Comparison of ENCODE assay signal across 12 cellular contexts in the genomic region with DNA sequence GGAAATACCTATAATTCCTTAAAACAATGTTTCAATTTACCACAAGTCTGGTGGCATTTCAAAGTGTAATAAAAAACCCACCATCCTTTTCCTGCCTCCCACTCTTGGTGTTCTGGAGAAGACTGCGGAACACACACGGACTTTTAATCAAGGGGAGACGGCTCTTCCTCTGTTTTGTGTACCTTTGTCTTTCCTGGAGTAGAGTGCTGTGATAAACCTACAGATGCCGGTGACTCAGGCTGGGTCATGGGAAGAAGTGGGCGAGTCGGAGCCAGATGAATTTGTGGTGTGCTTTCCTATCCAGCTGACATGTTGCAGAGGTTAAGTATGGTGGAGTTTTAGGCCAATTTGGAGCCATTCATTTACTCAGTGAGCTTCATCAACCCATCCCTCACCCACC. TPM values are rescaled to one million over a fixed set of nuclear protein-coding genes. Genes with fewer than 3 reads are reported as not detected.
DNase-seq lines count a peak whose midpoint lies in the region; ATAC-seq and TF ChIP-seq lines count a peak whose summit lies in the region.
"Had no signal": no experiment of that assay in that cellular context is flagged by ENCODE, and none has a peak within 500 bp of the region (broad histone marks: within the 10 kb centered on the region; RNA-seq: fewer than 3 reads in every experiment).

No MANE protein-coding gene starts in this region.

- no peak for ATAC-seq in GM21515 (IDR thresholded peaks at IDR 0.05; ENCODE audit: unreplicated experiment)
- ATAC-seq: activated CD8-positive, alpha-beta T cell treated with anti-CD3 and anti-CD28 coated beads, Interleukin-2, amount 10 ng/mL, durations not matched to agents 7 days and 5 days had no signal

- H3K27ac Mint-ChIP-seq in chondrocyte (ENCODE audit: unreplicated experiment) = peak overlapping the region; percentile 67
- H3K27ac Mint-ChIP-seq: activated CD8-positive, alpha-beta T cell treated with anti-CD3 and anti-CD28 coated beads, Interleukin-2, amount 10 ng/mL, durations not matched to agents 7 days and 5 days had no signal

- H3K9me3 Mint-ChIP-seq in chondrocyte (ENCODE audit: low read depth) = peaks cover 3% of the 10 kb centered on the region

- H3K4me3 Mint-ChIP-seq in chondrocyte (ENCODE audit: unreplicated experiment) = no peak overlapping the region
- H3K4me3 Mint-ChIP-seq: activated CD8-positive, alpha-beta T cell treated with anti-CD3 and anti-CD28 coated beads, Interleukin-2, amount 10 ng/mL, durations not matched to agents 7 days and 5 days; central memory CD8-positive, alpha-beta T cell had no signal

- no peaks in the 10 kb centered on the region for H3K27me3 Mint-ChIP-seq in chondrocyte (ENCODE audit: low read depth)

- H3K4me1 Mint-ChIP-seq in chondrocyte (ENCODE audit: low read depth) = peaks cover 68% of the 10 kb centered on the region

- peaks cover 2% of the 10 kb centered on the region for H3K36me3 Mint-ChIP-seq in chondrocyte (ENCODE audit: low read depth)

- DNase-seq in COLO829 (ENCODE audit: low spot score) = peak; percentile 90
- DNase-seq in NCI-H226 = peak; percentile 27
- DNase-seq in chondrocyte (ENCODE audit: low spot score) = no peak
- peak; percentile 73 for DNase-seq in left kidney (ENCODE audit: low read depth, low spot score)
- no peak for DNase-seq in occipital lobe (lab: John Stamatoyannopoulos, UW)
- DNase-seq in GM19240 (ENCODE audit: insufficient read length, low spot score) = no peak
- DNase-seq in stimulated activated CD4-positive, alpha-beta T cell treated with anti-CD3 and anti-CD28 coated beads, Interleukin-2, amount 100 ng/mL, for 48 hours = no peak
- DNase-seq: activated CD8-positive, alpha-beta T cell treated with anti-CD3 and anti-CD28 coated beads, Interleukin-2, amount 10 ng/mL, durations not matched to agents 7 days and 5 days; SJCRH30; testis had no signal

- TF ChIP-seq CTCF in chondrocyte (IDR thresholded peaks at IDR 0.05) = no peak

RNA-seq across cellular contexts. Expression of gene MRPS6, which starts 35.9 kb away (rescaled TPM):
- total RNA-seq in chondrocyte = 102 to 106 TPM (median 104 TPM) in 3 replicates
- total RNA-seq in occipital lobe = 21.5 TPM

RNA-seq across cellular contexts. Expression of gene SLC5A3, which starts 35.9 kb away (rescaled TPM):
- 47.6 to 92.7 TPM (median 48.0 TPM) in 3 replicates for total RNA-seq in chondrocyte
- 73.0 TPM for total RNA-seq in occipital lobe

Comparison
In these comparisons a context has a peak if more than half of its experiments do, and no peak if none do; other contexts are left out.
1. DNase-seq: peak in COLO829 (single experiment), NCI-H226 (single experiment) and left kidney (single experiment); none in chondrocyte (single experiment), occipital lobe (single experiment), GM19240 (single experiment) and stimulated activated CD4-positive, alpha-beta T cell treated with anti-CD3 and anti-CD28 coated beads, Interleukin-2, amount 100 ng/mL, for 48 hours (0 of 2).